Comparison of ENCODE assay signal across 1 cellular context in the genomic region with DNA sequence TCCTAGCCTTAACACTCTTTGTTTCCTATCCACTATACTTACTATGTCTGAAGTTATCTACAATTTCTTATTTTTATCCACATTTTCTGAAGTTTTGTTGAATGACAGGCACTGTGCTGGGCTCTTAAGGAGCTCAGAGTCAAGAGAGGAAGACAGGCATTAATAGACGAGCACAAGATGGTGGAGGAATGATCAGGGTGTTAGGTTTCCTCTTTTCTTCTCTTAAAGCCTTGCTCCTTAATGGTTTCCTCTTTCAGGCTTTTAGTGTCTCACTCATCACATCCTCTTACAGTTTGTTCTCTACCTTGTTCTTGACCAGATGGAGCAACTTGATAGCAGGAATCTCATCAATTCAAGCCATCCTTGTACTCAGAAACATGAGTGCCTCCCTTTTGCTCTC.
TF ChIP-seq lines count a peak whose summit lies in the region.

No MANE protein-coding gene starts in this region.

TF ChIP-seq in GM12878, 131 proteins besides CTCF, POLR2A, EP300 and RAD21:
- TF ChIP-seq, protein P1, sequence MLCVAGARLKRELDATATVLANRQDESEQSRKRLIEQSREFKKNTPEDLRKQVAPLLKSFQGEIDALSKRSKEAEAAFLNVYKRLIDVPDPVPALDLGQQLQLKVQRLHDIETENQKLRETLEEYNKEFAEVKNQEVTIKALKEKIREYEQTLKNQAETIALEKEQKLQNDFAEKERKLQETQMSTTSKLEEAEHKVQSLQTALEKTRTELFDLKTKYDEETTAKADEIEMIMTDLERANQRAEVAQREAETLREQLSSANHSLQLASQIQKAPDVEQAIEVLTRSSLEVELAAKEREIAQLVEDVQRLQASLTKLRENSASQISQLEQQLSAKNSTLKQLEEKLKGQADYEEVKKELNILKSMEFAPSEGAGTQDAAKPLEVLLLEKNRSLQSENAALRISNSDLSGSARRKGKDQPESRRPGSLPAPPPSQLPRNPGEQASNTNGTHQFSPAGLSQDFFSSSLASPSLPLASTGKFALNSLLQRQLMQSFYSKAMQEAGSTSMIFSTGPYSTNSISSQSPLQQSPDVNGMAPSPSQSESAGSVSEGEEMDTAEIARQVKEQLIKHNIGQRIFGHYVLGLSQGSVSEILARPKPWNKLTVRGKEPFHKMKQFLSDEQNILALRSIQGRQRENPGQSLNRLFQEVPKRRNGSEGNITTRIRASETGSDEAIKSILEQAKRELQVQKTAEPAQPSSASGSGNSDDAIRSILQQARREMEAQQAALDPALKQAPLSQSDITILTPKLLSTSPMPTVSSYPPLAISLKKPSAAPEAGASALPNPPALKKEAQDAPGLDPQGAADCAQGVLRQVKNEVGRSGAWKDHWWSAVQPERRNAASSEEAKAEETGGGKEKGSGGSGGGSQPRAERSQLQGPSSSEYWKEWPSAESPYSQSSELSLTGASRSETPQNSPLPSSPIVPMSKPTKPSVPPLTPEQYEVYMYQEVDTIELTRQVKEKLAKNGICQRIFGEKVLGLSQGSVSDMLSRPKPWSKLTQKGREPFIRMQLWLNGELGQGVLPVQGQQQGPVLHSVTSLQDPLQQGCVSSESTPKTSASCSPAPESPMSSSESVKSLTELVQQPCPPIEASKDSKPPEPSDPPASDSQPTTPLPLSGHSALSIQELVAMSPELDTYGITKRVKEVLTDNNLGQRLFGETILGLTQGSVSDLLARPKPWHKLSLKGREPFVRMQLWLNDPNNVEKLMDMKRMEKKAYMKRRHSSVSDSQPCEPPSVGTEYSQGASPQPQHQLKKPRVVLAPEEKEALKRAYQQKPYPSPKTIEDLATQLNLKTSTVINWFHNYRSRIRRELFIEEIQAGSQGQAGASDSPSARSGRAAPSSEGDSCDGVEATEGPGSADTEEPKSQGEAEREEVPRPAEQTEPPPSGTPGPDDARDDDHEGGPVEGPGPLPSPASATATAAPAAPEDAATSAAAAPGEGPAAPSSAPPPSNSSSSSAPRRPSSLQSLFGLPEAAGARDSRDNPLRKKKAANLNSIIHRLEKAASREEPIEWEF (IDR thresholded peaks at IDR 0.05; ENCODE audit: insufficient replicate concordance, low read depth, low read length) = no peak
- TF ChIP-seq, protein P2, sequence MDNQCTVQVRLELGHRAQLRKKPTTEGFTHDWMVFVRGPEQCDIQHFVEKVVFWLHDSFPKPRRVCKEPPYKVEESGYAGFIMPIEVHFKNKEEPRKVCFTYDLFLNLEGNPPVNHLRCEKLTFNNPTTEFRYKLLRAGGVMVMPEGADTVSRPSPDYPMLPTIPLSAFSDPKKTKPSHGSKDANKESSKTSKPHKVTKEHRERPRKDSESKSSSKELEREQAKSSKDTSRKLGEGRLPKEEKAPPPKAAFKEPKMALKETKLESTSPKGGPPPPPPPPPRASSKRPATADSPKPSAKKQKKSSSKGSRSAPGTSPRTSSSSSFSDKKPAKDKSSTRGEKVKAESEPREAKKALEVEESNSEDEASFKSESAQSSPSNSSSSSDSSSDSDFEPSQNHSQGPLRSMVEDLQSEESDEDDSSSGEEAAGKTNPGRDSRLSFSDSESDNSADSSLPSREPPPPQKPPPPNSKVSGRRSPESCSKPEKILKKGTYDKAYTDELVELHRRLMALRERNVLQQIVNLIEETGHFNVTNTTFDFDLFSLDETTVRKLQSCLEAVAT (IDR thresholded peaks at IDR 0.05) = peak; percentile 77; the same call in 1 of the 2 replicates
- peak in 1 of 2 experiments; percentile 58; a peak in 1 of 4 replicates for TF ChIP-seq SRF (IDR thresholded peaks at IDR 0.05; ENCODE audit: low read depth in 2 of 2, low read length in 2 of 2)
